In genomic region chr7:143222782-143223181, GRCh38 we compare ENCODE assay signal across 25 cellular contexts. TPM values are rescaled to one million over a fixed set of nuclear protein-coding genes. Genes with fewer than 3 reads are reported as not detected.
DNase-seq lines count a peak whose midpoint lies in the region; ATAC-seq and TF ChIP-seq lines count a peak whose summit lies in the region.
"Had no signal": no experiment of that assay in that cellular context is flagged by ENCODE, and none has a peak within 500 bp of the region (broad histone marks: within the 10 kb centered on the region; RNA-seq: fewer than 3 reads in every experiment).

No MANE protein-coding gene starts in this region.

- H3K9me3 ChIP-seq in BE2C: no peaks in the 10 kb centered on the region
- H3K9me3 ChIP-seq: BLaER1 treated with 17β-estradiol and CSF1 and Interleukin-3, amounts not matched to agents 10 nM and 100 nM; esophagus muscularis mucosa; gastroesophageal sphincter had no signal

- no peaks in the 10 kb centered on the region for H3K36me3 Mint-ChIP-seq in natural killer cell
- H3K36me3 Mint-ChIP-seq in natural killer cell treated with Interleukin-12 subunit alpha and Interleukin-12 subunit beta and Interleukin-15 and Interleukin-18, amount 100 ng/mL, for 72 hours: no peaks in the 10 kb centered on the region
- H3K36me3 Mint-ChIP-seq in dendritic cell treated with granulocyte-macrophage colony-stimulating factor and Interleukin-4, amounts not matched to agents 40 ng/mL and 50 ng/mL, for 4 days (ENCODE audit: low read depth): no peaks in the 10 kb centered on the region
- H3K36me3 Mint-ChIP-seq: naive B cell had no signal

- H3K36me3 ChIP-seq in BE2C: no peaks in the 10 kb centered on the region
- H3K36me3 ChIP-seq: BLaER1 treated with 17β-estradiol and CSF1 and Interleukin-3, amounts not matched to agents 10 nM and 100 nM; esophagus muscularis mucosa; gastroesophageal sphincter had no signal

- no peaks in the 10 kb centered on the region for H3K4me1 Mint-ChIP-seq in natural killer cell
- H3K4me1 Mint-ChIP-seq in natural killer cell treated with Interleukin-12 subunit alpha and Interleukin-12 subunit beta and Interleukin-15 and Interleukin-18, amount 100 ng/mL, for 72 hours (ENCODE audit: low read depth in 2 of 2): no peaks in the 10 kb centered on the region
- H3K4me1 Mint-ChIP-seq in dendritic cell treated with granulocyte-macrophage colony-stimulating factor and Interleukin-4, amounts not matched to agents 40 ng/mL and 50 ng/mL, for 4 days (ENCODE audit: low read depth): peaks cover 45% of the 10 kb centered on the region
- H3K4me1 Mint-ChIP-seq: activated CD4-positive, alpha-beta memory T cell treated with anti-CD3 and anti-CD28 coated beads, Interleukin-2, amount 10 ng/mL, durations not matched to agents 7 days and 5 days; central memory CD8-positive, alpha-beta T cell had no signal

- peaks cover 13% of the 10 kb centered on the region for H3K27me3 ChIP-seq in BE2C
- H3K27me3 ChIP-seq: BLaER1 treated with 17β-estradiol and CSF1 and Interleukin-3, amounts not matched to agents 10 nM and 100 nM; gastroesophageal sphincter had no signal

- H3K9me3 Mint-ChIP-seq in natural killer cell: no peaks in the 10 kb centered on the region
- H3K9me3 Mint-ChIP-seq in natural killer cell treated with Interleukin-12 subunit alpha and Interleukin-12 subunit beta and Interleukin-15 and Interleukin-18, amount 100 ng/mL, for 72 hours: no peaks in the 10 kb centered on the region
- no peaks in the 10 kb centered on the region for H3K9me3 Mint-ChIP-seq in dendritic cell treated with granulocyte-macrophage colony-stimulating factor and Interleukin-4, amounts not matched to agents 40 ng/mL and 50 ng/mL, for 4 days
- H3K9me3 Mint-ChIP-seq: activated CD4-positive, alpha-beta memory T cell treated with anti-CD3 and anti-CD28 coated beads, Interleukin-2, amount 10 ng/mL, durations not matched to agents 7 days and 5 days; activated naive CD4-positive, alpha-beta T cell treated with anti-CD3 and anti-CD28 coated beads for 36 hours; central memory CD8-positive, alpha-beta T cell; naive B cell had no signal

- H3K27me3 Mint-ChIP-seq in natural killer cell (ENCODE audit: low read depth in 2 of 2): peaks cover 22 to 31% of the 10 kb centered on the region in 2 donors
- H3K27me3 Mint-ChIP-seq in natural killer cell treated with Interleukin-12 subunit alpha and Interleukin-12 subunit beta and Interleukin-15 and Interleukin-18, amount 100 ng/mL, for 72 hours: peaks cover 25 to 28% of the 10 kb centered on the region in 2 donors
- H3K27me3 Mint-ChIP-seq in dendritic cell treated with granulocyte-macrophage colony-stimulating factor and Interleukin-4, amounts not matched to agents 40 ng/mL and 50 ng/mL, for 4 days: no peaks in the 10 kb centered on the region

- H3K4me1 ChIP-seq in BE2C: no peaks in the 10 kb centered on the region
- H3K4me1 ChIP-seq: parathyroid adenoma had no signal

- peak in 2 of 3 donors; percentile 35 to 69 for ATAC-seq in natural killer cell
- ATAC-seq in natural killer cell treated with Interleukin-12 subunit alpha and Interleukin-12 subunit beta and Interleukin-15 and Interleukin-18, amount 100 ng/mL, for 72 hours: no peak
- ATAC-seq in HG03460 (IDR thresholded peaks at IDR 0.05; ENCODE audit: unreplicated experiment): no peak
- ATAC-seq: gastroesophageal sphincter had no signal

- DNase-seq in natural killer cell: no peak
- DNase-seq in natural killer cell treated with Interleukin-12 subunit alpha and Interleukin-12 subunit beta and Interleukin-15 and Interleukin-18, amount 100 ng/mL, for 72 hours (ENCODE audit: low spot score): no peak
- peak; percentile 44 for DNase-seq in medulla oblongata (ENCODE audit: extremely low spot score)
- DNase-seq in GM10266 (ENCODE audit: extremely low spot score): no peak
- no peak for DNase-seq in BE2C
- DNase-seq in activated T-cell treated with anti-CD3 and anti-CD28 coated beads, Interleukin-2, amount 50 U/mL, for 1 hour: no peak
- DNase-seq: activated CD4-positive, alpha-beta memory T cell treated with anti-CD3 and anti-CD28 coated beads, Interleukin-2, amount 10 ng/mL, durations not matched to agents 7 days and 5 days; activated naive CD4-positive, alpha-beta T cell treated with anti-CD3 and anti-CD28 coated beads for 36 hours; DMS153; effector CD8-positive, alpha-beta T cell; naive B cell; NCI-H187; NCI-H446; stimulated activated CD4-positive, alpha-beta T cell treated with anti-CD3 and anti-CD28 coated beads, Interleukin-2, amount 100 ng/mL, for 48 hours; T-helper 1 cell had no signal

- no peak overlapping the region for H3K27ac Mint-ChIP-seq in natural killer cell
- H3K27ac Mint-ChIP-seq in natural killer cell treated with Interleukin-12 subunit alpha and Interleukin-12 subunit beta and Interleukin-15 and Interleukin-18, amount 100 ng/mL, for 72 hours: no peak overlapping the region
- H3K27ac Mint-ChIP-seq in dendritic cell treated with granulocyte-macrophage colony-stimulating factor and Interleukin-4, amounts not matched to agents 40 ng/mL and 50 ng/mL, for 4 days: peak overlapping the region; percentile 85
- H3K27ac Mint-ChIP-seq: activated CD4-positive, alpha-beta memory T cell treated with anti-CD3 and anti-CD28 coated beads, Interleukin-2, amount 10 ng/mL, durations not matched to agents 7 days and 5 days; activated naive CD4-positive, alpha-beta T cell treated with anti-CD3 and anti-CD28 coated beads for 36 hours; naive B cell had no signal

- H3K4me3 Mint-ChIP-seq in natural killer cell: no peak overlapping the region
- H3K4me3 Mint-ChIP-seq in natural killer cell treated with Interleukin-12 subunit alpha and Interleukin-12 subunit beta and Interleukin-15 and Interleukin-18, amount 100 ng/mL, for 72 hours: no peak overlapping the region
- H3K4me3 Mint-ChIP-seq in dendritic cell treated with granulocyte-macrophage colony-stimulating factor and Interleukin-4, amounts not matched to agents 40 ng/mL and 50 ng/mL, for 4 days: peak overlapping the region; percentile 27
- H3K4me3 Mint-ChIP-seq: activated CD4-positive, alpha-beta memory T cell treated with anti-CD3 and anti-CD28 coated beads, Interleukin-2, amount 10 ng/mL, durations not matched to agents 7 days and 5 days; activated naive CD4-positive, alpha-beta T cell treated with anti-CD3 and anti-CD28 coated beads for 36 hours; central memory CD8-positive, alpha-beta T cell; naive B cell had no signal

- no peak overlapping the region for H3K4me3 ChIP-seq in BE2C (ENCODE audit: low read depth, low read length)
- H3K4me3 ChIP-seq: BLaER1 treated with 17β-estradiol and CSF1 and Interleukin-3, amounts not matched to agents 10 nM and 100 nM; esophagus muscularis mucosa; gastroesophageal sphincter had no signal

- TF ChIP-seq CTCF in natural killer cell (IDR thresholded peaks at IDR 0.05): no peak
- no peak for TF ChIP-seq CTCF in GM10266 (IDR thresholded peaks at IDR 0.05; ENCODE audit: control insufficient read depth, insufficient read depth, low read depth, missing control alignments)
- TF ChIP-seq CTCF in BE2C (IDR thresholded peaks at IDR 0.05; ENCODE audit: low read depth, low read length): no peak

- intact Hi-C loops in natural killer cell (cut with micrococcal nuclease): no loop called here
- intact Hi-C loops in dendritic cell treated with granulocyte-macrophage colony-stimulating factor and Interleukin-4, amounts not matched to agents 40 ng/mL and 50 ng/mL, for 4 days (cut with micrococcal nuclease): loop anchor here (1.0 kb wide), 1 partner anchor 41 kb away; the partner anchor contains the start of gene GSTK1

RNA-seq across cellular contexts. Expression of gene TAS2R40, which starts 0.9 kb away (rescaled TPM):
- total RNA-seq in natural killer cell: not detected
- total RNA-seq in natural killer cell treated with Interleukin-12 subunit alpha and Interleukin-12 subunit beta and Interleukin-15 and Interleukin-18, amount 100 ng/mL, for 72 hours: not detected
- polyA plus RNA-seq in BE2C (2012; ENCODE audit: insufficient read depth, insufficient read length, low read depth): not detected
- total RNA-seq: A172; activated CD4-positive, alpha-beta memory T cell treated with anti-CD3 and anti-CD28 coated beads, Interleukin-2, amount 10 ng/mL, durations not matched to agents 7 days and 5 days; activated naive CD4-positive, alpha-beta T cell treated with anti-CD3 and anti-CD28 coated beads for 36 hours; aorta; esophagus muscularis mucosa; gastroesophageal sphincter; skeletal muscle tissue had no signal
- polyA plus RNA-seq: aorta had no signal

RNA-seq across cellular contexts. Expression of gene TAS2R39, which starts 39.6 kb away (rescaled TPM):
- not detected for total RNA-seq in natural killer cell
- total RNA-seq in natural killer cell treated with Interleukin-12 subunit alpha and Interleukin-12 subunit beta and Interleukin-15 and Interleukin-18, amount 100 ng/mL, for 72 hours: not detected
- not detected for polyA plus RNA-seq in BE2C (2012; ENCODE audit: insufficient read depth, insufficient read length, low read depth)
- total RNA-seq: A172; activated CD4-positive, alpha-beta memory T cell treated with anti-CD3 and anti-CD28 coated beads, Interleukin-2, amount 10 ng/mL, durations not matched to agents 7 days and 5 days; activated naive CD4-positive, alpha-beta T cell treated with anti-CD3 and anti-CD28 coated beads for 36 hours; aorta; esophagus muscularis mucosa; gastroesophageal sphincter; skeletal muscle tissue had no signal
- polyA plus RNA-seq: aorta had no signal

RNA-seq across cellular contexts. Expression of gene GSTK1, which starts 40.5 kb away (rescaled TPM):
- 100 to 1,000 TPM; 159 to 215 (median 181) TPM for total RNA-seq in natural killer cell
- total RNA-seq in natural killer cell treated with Interleukin-12 subunit alpha and Interleukin-12 subunit beta and Interleukin-15 and Interleukin-18, amount 100 ng/mL, for 72 hours: 100 to 1,000 TPM; 133 to 233 TPM
- polyA plus RNA-seq in BE2C (2012; ENCODE audit: insufficient read depth, insufficient read length, low read depth): 28.7 TPM

Comparison
In these comparisons a context has a peak if more than half of its experiments do, and no peak if none do; other contexts are left out.
1. ATAC-seq: peak in natural killer cell (2 of 3); none in natural killer cell treated with Interleukin-12 subunit alpha and Interleukin-12 subunit beta and Interleukin-15 and Interleukin-18, amount 100 ng/mL, for 72 hours (0 of 2) and HG03460 (single experiment).